Comparison of ENCODE assay signal across 14 cellular contexts in genomic region chr11:18065572-18065971, GRCh38. TPM values are rescaled to one million over a fixed set of nuclear protein-coding genes. Genes with fewer than 3 reads are reported as not detected.
DNase-seq lines count a peak whose midpoint lies in the region; TF ChIP-seq lines count a peak whose summit lies in the region.
"Had no signal": no experiment of that assay in that cellular context is flagged by ENCODE, and none has a peak within 500 bp of the region (broad histone marks: within the 10 kb centered on the region; RNA-seq: fewer than 3 reads in every experiment).

No MANE protein-coding gene starts in this region.

- intact Hi-C loops in prostate gland (cut with DNase I), result no loop called here

- TF ChIP-seq CTCF in WERI-Rb-1 (IDR thresholded peaks at IDR 0.05; ENCODE audit: low read depth, low read length) (no peak), prostate gland (IDR thresholded peaks at IDR 0.05) (no peak)

- WGBS in prostate gland, result 50% methylated on average over 8 of the region's 8 CpGs

- H3K27ac ChIP-seq in WERI-Rb-1 (peak overlapping the region; percentile 90), prostate gland (no peak overlapping the region)
- H3K27ac ChIP-seq: neural progenitor cell had no signal

- no peak for TF ChIP-seq POLR2A in prostate gland (IDR thresholded peaks at IDR 0.05)

- H3K9me3 ChIP-seq in WERI-Rb-1 (ENCODE audit: severe bottlenecking) (no peaks in the 10 kb centered on the region), prostate gland (no peaks in the 10 kb centered on the region)

- H3K4me1 ChIP-seq in prostate gland (replicated peaks), result peaks cover 2% of the 10 kb centered on the region
- H3K4me1 ChIP-seq: neural progenitor cell had no signal

- no peaks in the 10 kb centered on the region for H3K27me3 ChIP-seq in WERI-Rb-1 (ENCODE audit: insufficient read depth, low read depth, severe bottlenecking)
- no peaks in the 10 kb centered on the region for H3K27me3 ChIP-seq in prostate gland (replicated peaks; ENCODE audit: insufficient read depth)
- no peaks in the 10 kb centered on the region for H3K27me3 ChIP-seq in H7 (ENCODE audit: control insufficient read depth, insufficient read depth, low read length)
- H3K27me3 ChIP-seq: neural progenitor cell had no signal

- DNase-seq in NCI-H128 (lab: John Stamatoyannopoulos, UW; ENCODE audit: unreplicated experiment) (peak; percentile 73), NCI-H2196 (lab: John Stamatoyannopoulos, UW; ENCODE audit: unreplicated experiment) (peak; percentile 88), WERI-Rb-1 (no peak), prostate gland (ENCODE audit: low spot score) (peak; percentile 59), H7 (no peak)
- no peak for DNase-seq in stimulated activated naive CD4-positive, alpha-beta T cell treated with Interleukin-2 at 50 U/mL for 16 hours (lab: John Stamatoyannopoulos, UW)
- DNase-seq in activated effector memory CD4-positive, alpha-beta T cell treated with Interleukin-2 at 50 U/mL for 16 hours, result no peak
- DNase-seq: anterior cingulate cortex, DND-41, glutamatergic neuron, islet precursor cell, NCI-H2171 treated with DMSO at 0.1 percent for 48 hours, right cardiac atrium had no signal

- H3K36me3 ChIP-seq in WERI-Rb-1, result no peaks in the 10 kb centered on the region; the same call in 1 of the 2 replicates
- no peaks in the 10 kb centered on the region for H3K36me3 ChIP-seq in prostate gland
- H3K36me3 ChIP-seq in H7 (replicated peaks; ENCODE audit: control insufficient read depth, insufficient read depth, low read length), result no peaks in the 10 kb centered on the region
- H3K36me3 ChIP-seq: neural progenitor cell had no signal

- H3K4me3 ChIP-seq in WERI-Rb-1 (ENCODE audit: low read depth, low read length) (0 out of 2 replicates have a peak overlapping the region, but pooled peaks have one; percentile 9), prostate gland (no peak overlapping the region), H7 (ENCODE audit: insufficient read depth, low read depth, low read length) (no peak overlapping the region)
- H3K4me3 ChIP-seq: neural progenitor cell had no signal

RNA-seq across cellular contexts. Expression of gene TPH1, which starts 19.5 kb away (rescaled TPM):
- total RNA-seq in prostate gland, result 1 to 10 TPM in 1 of 2 donors, under 1 TPM in 1; 0.97 to 3.6 TPM
- total RNA-seq in H7 (2014; rRNA removed; shearing (Covaris generic)), result 0.03 and 0.04 TPM in 2 replicates

RNA-seq across cellular contexts. Expression of gene SAAL1, which starts 40.3 kb away (rescaled TPM):
- total RNA-seq in prostate gland, result 10 to 100 TPM; 11.2 to 25.8 TPM
- 33.2 and 36.7 TPM in 2 replicates for total RNA-seq in H7 (2014; rRNA removed; shearing (Covaris generic))

RNA-seq across cellular contexts. Expression of gene SERGEF, which starts 52.7 kb away (rescaled TPM):
- 10 to 100 TPM; 29.9 to 39.4 TPM for total RNA-seq in prostate gland
- 16.5 and 26.3 TPM in 2 replicates for total RNA-seq in H7 (2014; rRNA removed; shearing (Covaris generic))

Comparison
In these comparisons a context has a peak if more than half of its experiments do, and no peak if none do; other contexts are left out.
1. DNase-seq: peak in NCI-H128 (single experiment), NCI-H2196 (single experiment) and prostate gland (single experiment); none in WERI-Rb-1 (single experiment), stimulated activated naive CD4-positive, alpha-beta T cell treated with Interleukin-2 at 50 U/mL for 16 hours (single experiment), activated effector memory CD4-positive, alpha-beta T cell treated with Interleukin-2 at 50 U/mL for 16 hours (single experiment) and H7 (single experiment).